ENCODE assay signal across 11 cellular contexts in the genomic region with DNA sequence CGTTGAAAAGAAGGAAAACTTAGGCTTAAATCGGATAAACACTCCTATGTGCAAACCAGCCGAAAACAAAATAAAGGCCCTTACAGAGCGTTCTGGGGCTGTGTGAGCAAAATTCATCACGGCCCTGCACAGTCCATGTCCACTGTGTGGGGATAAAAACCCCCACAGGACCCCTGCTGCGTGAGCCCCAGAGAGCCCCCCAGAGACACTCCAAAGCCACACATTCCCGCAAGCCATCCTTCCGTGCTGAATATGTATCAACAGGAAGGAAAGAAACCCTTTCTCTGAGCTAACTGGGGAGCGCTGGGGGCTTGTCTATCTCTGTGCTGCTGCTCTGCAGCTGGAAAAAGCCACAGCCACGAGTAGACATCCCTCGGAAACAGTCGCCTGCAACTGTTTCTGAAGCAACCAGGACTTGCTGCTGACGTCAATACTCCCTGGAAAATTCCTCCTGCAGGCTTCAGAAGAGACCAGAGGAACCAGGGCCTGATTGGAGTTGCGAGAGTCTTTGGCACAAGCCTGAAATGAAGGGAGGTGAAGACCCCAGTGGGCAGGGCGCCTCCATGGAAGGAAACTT.
DNase-seq lines count a peak whose midpoint lies in the region; ATAC-seq and TF ChIP-seq lines count a peak whose summit lies in the region.
"Had no signal": no experiment of that assay in that cellular context is flagged by ENCODE, and none has a peak within 500 bp of the region (broad histone marks: within the 10 kb centered on the region; RNA-seq: fewer than 3 reads in every experiment).

No MANE protein-coding gene starts in this region.

- no peaks in the 10 kb centered on the region for H3K9me3 ChIP-seq in GM23248 (ENCODE audit: low read depth)

- no peak overlapping the region for H3K4me3 ChIP-seq in GM23248
- H3K4me3 ChIP-seq in astrocyte of the spinal cord (ENCODE audit: low read depth, low read length) = no peak overlapping the region
- H3K4me3 ChIP-seq: PC-9 had no signal

- H3K4me1 Mint-ChIP-seq in memory B cell = peaks cover 7% of the 10 kb centered on the region

- no peaks in the 10 kb centered on the region for H3K4me1 ChIP-seq in GM23248 (ENCODE audit: insufficient read depth)

- no peaks in the 10 kb centered on the region for H3K9me2 ChIP-seq in GM23248 (ENCODE audit: insufficient read depth)

- no peak overlapping the region for H2AFZ ChIP-seq in GM23248
- H2AFZ ChIP-seq: PC-9 had no signal

- H3F3A ChIP-seq in GM23248 (ENCODE audit: insufficient read depth) = no peaks in the 10 kb centered on the region

- in situ Hi-C loops in GM23248 (cut with MboI) (no loop called here), astrocyte of the spinal cord (cut with HindIII; ENCODE audit: low sequenced_read_pairs) (no loop called here)

- TF ChIP-seq CTCF in astrocyte of the spinal cord (IDR thresholded peaks at IDR 0.05; ENCODE audit: low read depth, low read length) = no peak

- no peak overlapping the region for H3K9ac ChIP-seq in GM23248

- peaks cover 22% of the 10 kb centered on the region; the same call in 1 of the 2 replicates for H3K27me3 ChIP-seq in GM23248 (replicated peaks; ENCODE audit: insufficient read depth)

- no peak overlapping the region for H3K4me3 Mint-ChIP-seq in memory B cell

- peak overlapping the region; percentile 38 for H3K27ac Mint-ChIP-seq in memory B cell

- H3K4me2 ChIP-seq in GM23248 (ENCODE audit: unreplicated experiment) = no peak overlapping the region
- H3K4me2 ChIP-seq: PC-9 had no signal

- no peaks in the 10 kb centered on the region for H4K20me1 ChIP-seq in GM23248 (ENCODE audit: insufficient read depth)

- no peaks in the 10 kb centered on the region for H3K27me3 Mint-ChIP-seq in memory B cell

- no peaks in the 10 kb centered on the region for H3K9me3 Mint-ChIP-seq in memory B cell

- no peak for ATAC-seq in memory B cell (ENCODE audit: low read depth)
- ATAC-seq in HG03095 (IDR thresholded peaks at IDR 0.05; ENCODE audit: unreplicated experiment) = no peak
- ATAC-seq in GM18867 (IDR thresholded peaks at IDR 0.05; ENCODE audit: unreplicated experiment) = no peak

- peaks cover 35% of the 10 kb centered on the region for H3K36me3 Mint-ChIP-seq in memory B cell

- 33 to 35% methylated on average over 15 of the region's 15 CpGs for WGBS in GM23248 (ENCODE audit: low coverage in 1 of 2, low lambda C conversion rate in 2 of 2, missing lambda C conversion rate in 2 of 2), 2 experiments

- DNase-seq in AG20443 (ENCODE audit: low spot score) (peak; percentile 39), GM23248 (peak; percentile 10), astrocyte of the spinal cord (ENCODE audit: low read depth, low spot score) (peak; percentile 69), memory B cell (ENCODE audit: low spot score in 2 of 2) (no peak), NCI-H524 treated with DMSO at 0.1 percent for 48 hours (lab: John Stamatoyannopoulos, UW) (no peak), SK-N-DZ (ENCODE audit: low spot score) (no peak)
- DNase-seq: midbrain, PC-9 had no signal

- no peaks in the 10 kb centered on the region for H3K79me2 ChIP-seq in GM23248 (ENCODE audit: insufficient read depth)

- no peaks in the 10 kb centered on the region for H3K36me3 ChIP-seq in GM23248 (ENCODE audit: low read depth)

- H3K27ac ChIP-seq in GM23248 = no peak overlapping the region
- H3K27ac ChIP-seq: PC-9, VCaP had no signal

Comparison
In these comparisons a context has a peak if more than half of its experiments do, and no peak if none do; other contexts are left out.
1. DNase-seq: peak in AG20443 (single experiment), GM23248 (single experiment) and astrocyte of the spinal cord (single experiment); none in memory B cell (0 of 2), NCI-H524 treated with DMSO at 0.1 percent for 48 hours (single experiment) and SK-N-DZ (single experiment).